Comparison of ENCODE assay signal across 14 cellular contexts in genomic region chr13:33168326-33168960, GRCh38.
DNase-seq lines count a peak whose midpoint lies in the region; ATAC-seq and TF ChIP-seq lines count a peak whose summit lies in the region.
"Had no signal": no experiment of that assay in that cellular context is flagged by ENCODE, and none has a peak within 500 bp of the region (broad histone marks: within the 10 kb centered on the region; RNA-seq: fewer than 3 reads in every experiment).

No MANE protein-coding gene starts in this region.

- peak overlapping the region; percentile 20 to 71 for H3K14ac ChIP-seq in mesenchymal stem cell (ENCODE audit: low read length in 2 of 2)

- no peak overlapping the region for H2BK120ac ChIP-seq in mesenchymal stem cell (ENCODE audit: low read depth, low read length)

- H3K79me1 ChIP-seq in mesenchymal stem cell (replicated peaks; ENCODE audit: low read length, poor library complexity, severe bottlenecking) = peaks cover 24% of the 10 kb centered on the region

- 61 to 75% methylated on average over 3 to 4 of the region's 5 CpGs for WGBS in esophagus squamous epithelium, 2 donors
- 90% methylated on average over 3 of the region's 5 CpGs for WGBS in mesenchymal stem cell
- 48 to 61% methylated on average over 5 of the region's 5 CpGs for WGBS in tibial nerve, 2 donors

- DNase-seq in SJSA1 (ENCODE audit: low read depth in 1 of 2, low spot score in 2 of 2) (no peak), esophagus squamous epithelium (lab: John Stamatoyannopoulos, UW) (no peak), mesenchymal stem cell (no peak), tibial nerve (ENCODE audit: low spot score in 2 of 2) (no peak), type B pancreatic cell (ENCODE audit: extremely low spot score, unreplicated experiment) (no peak)
- DNase-seq: activated CD8-positive, alpha-beta memory T cell treated with anti-CD3 and anti-CD28 coated beads, Interleukin-2, amount 50 U/mL, for 4 hours; C1 segment of cervical spinal cord; DMS153; hypothalamus; T-helper 17 cell; upper lobe of right lung had no signal

- ATAC-seq in GM21619 (IDR thresholded peaks at IDR 0.05; ENCODE audit: unreplicated experiment) (no peak), HG03520 (IDR thresholded peaks at IDR 0.05; ENCODE audit: unreplicated experiment) (no peak)
- ATAC-seq: T-helper 17 cell, upper lobe of right lung had no signal

- H3K4me1 ChIP-seq in SJSA1 (replicated peaks) = peaks cover 32% of the 10 kb centered on the region
- H3K4me1 ChIP-seq in esophagus squamous epithelium = peaks cover 0 to 26% (median 0%) of the 10 kb centered on the region in 3 donors
- H3K4me1 ChIP-seq in mesenchymal stem cell (ENCODE audit: control insufficient read depth, insufficient read depth, low read depth, low read length) = peaks cover 14% of the 10 kb centered on the region
- peaks cover 0 to 72% (median 34%) of the 10 kb centered on the region in 4 donors for H3K4me1 ChIP-seq in tibial nerve
- H3K4me1 ChIP-seq: upper lobe of right lung had no signal

- H2AK5ac ChIP-seq in mesenchymal stem cell (ENCODE audit: low read length, severe bottlenecking) = peak overlapping the region; percentile 31

- no peak overlapping the region for H2BK15ac ChIP-seq in mesenchymal stem cell (ENCODE audit: low read depth, poor library complexity, severe bottlenecking)

- H4K8ac ChIP-seq in mesenchymal stem cell (ENCODE audit: low read length) = peak overlapping the region; percentile 47

- H4K91ac ChIP-seq in mesenchymal stem cell (ENCODE audit: low read length) = no peak overlapping the region

- peak overlapping the region; percentile 68 to 75 for H3K18ac ChIP-seq in mesenchymal stem cell (ENCODE audit: low read depth in 1 of 2, low read length in 2 of 2)

- H3K4me3 ChIP-seq in SJSA1 = no peak overlapping the region
- H3K4me3 ChIP-seq in esophagus squamous epithelium = no peak overlapping the region
- no peak overlapping the region for H3K4me3 ChIP-seq in mesenchymal stem cell (ENCODE audit: insufficient read depth in 1 of 2, low read depth in 1 of 2, low read length in 2 of 2)
- H3K4me3 ChIP-seq in tibial nerve = no peak overlapping the region
- H3K4me3 ChIP-seq: upper lobe of right lung had no signal

- no peaks in the 10 kb centered on the region for H3K9me3 ChIP-seq in SJSA1 (replicated peaks)
- H3K9me3 ChIP-seq in esophagus squamous epithelium = no peaks in the 10 kb centered on the region
- H3K9me3 ChIP-seq in mesenchymal stem cell (ENCODE audit: control insufficient read depth, low read length) = peaks cover 7% of the 10 kb centered on the region
- no peaks in the 10 kb centered on the region for H3K9me3 ChIP-seq in tibial nerve
- H3K9me3 ChIP-seq: upper lobe of right lung had no signal

- H2BK12ac ChIP-seq in mesenchymal stem cell (ENCODE audit: low read length in 2 of 2) = peak overlapping the region in 1 of 2 experiments; percentile 59

- H3K36me3 ChIP-seq in SJSA1 (peaks cover 23% of the 10 kb centered on the region), esophagus squamous epithelium (peaks cover 0 to 22% (median 0%) of the 10 kb centered on the region in 3 donors), mesenchymal stem cell (ENCODE audit: control insufficient read depth in 1 of 2, insufficient read depth in 2 of 2, low read depth in 1 of 2, low read length in 2 of 2) (peaks cover 11 to 40% of the 10 kb centered on the region in 2 experiments), tibial nerve (peaks cover 0 to 25% (median 0%) of the 10 kb centered on the region in 3 donors)

- no peak for TF ChIP-seq POLR2A in esophagus squamous epithelium (IDR thresholded peaks at IDR 0.05)
- no peak for TF ChIP-seq POLR2A in tibial nerve (IDR thresholded peaks at IDR 0.05)

- no peaks in the 10 kb centered on the region for H3K9me3 Mint-ChIP-seq in type B pancreatic cell
- H3K9me3 Mint-ChIP-seq: activated naive CD4-positive, alpha-beta T cell treated with anti-CD3 and anti-CD28 coated beads, Interleukin-2, amount 50 U/mL, for 24 hours had no signal

- H3K27me3 Mint-ChIP-seq in type B pancreatic cell = no peaks in the 10 kb centered on the region

- H3K27me3 ChIP-seq in SJSA1 (replicated peaks) = no peaks in the 10 kb centered on the region
- H3K27me3 ChIP-seq in esophagus squamous epithelium = no peaks in the 10 kb centered on the region
- H3K27me3 ChIP-seq in mesenchymal stem cell (ENCODE audit: control insufficient read depth in 1 of 2, insufficient read depth in 1 of 2, low read length in 2 of 2) = no peaks in the 10 kb centered on the region
- H3K27me3 ChIP-seq in tibial nerve = no peaks in the 10 kb centered on the region
- H3K27me3 ChIP-seq: upper lobe of right lung had no signal

- peaks cover 7% of the 10 kb centered on the region for H3K36me3 Mint-ChIP-seq in type B pancreatic cell
- H3K36me3 Mint-ChIP-seq: activated naive CD4-positive, alpha-beta T cell treated with anti-CD3 and anti-CD28 coated beads, Interleukin-2, amount 50 U/mL, for 24 hours had no signal

- no peak overlapping the region for H3K23ac ChIP-seq in mesenchymal stem cell (ENCODE audit: low read length in 2 of 2)

- no peak overlapping the region for H3K4me3 Mint-ChIP-seq in type B pancreatic cell
- H3K4me3 Mint-ChIP-seq: activated naive CD4-positive, alpha-beta T cell treated with anti-CD3 and anti-CD28 coated beads, Interleukin-2, amount 50 U/mL, for 24 hours; T-helper 17 cell had no signal

- H3K4ac ChIP-seq in mesenchymal stem cell (ENCODE audit: low read depth in 1 of 2, low read length in 2 of 2) = peak overlapping the region; percentile 28 to 41

- no peak for TF ChIP-seq EP300 in tibial nerve (IDR thresholded peaks at IDR 0.05)

- H3K4me2 ChIP-seq in mesenchymal stem cell (ENCODE audit: low read length, poor library complexity, severe bottlenecking) = peak overlapping the region; percentile 33

- H3K27ac Mint-ChIP-seq in type B pancreatic cell = no peak overlapping the region
- H3K27ac Mint-ChIP-seq: activated naive CD4-positive, alpha-beta T cell treated with anti-CD3 and anti-CD28 coated beads, Interleukin-2, amount 50 U/mL, for 24 hours; T-helper 17 cell had no signal

- peak overlapping the region; percentile 6 for H3K9ac ChIP-seq in mesenchymal stem cell (ENCODE audit: low read length)

- H2AFZ ChIP-seq in mesenchymal stem cell (ENCODE audit: low read depth, low read length) = no peak overlapping the region

- intact Hi-C loops in esophagus squamous epithelium (cut with DNase I) = no loop called here

- no peak for TF ChIP-seq CTCF in esophagus squamous epithelium (IDR thresholded peaks at IDR 0.05)
- TF ChIP-seq CTCF in tibial nerve (IDR thresholded peaks at IDR 0.05) = no peak
- no peak for TF ChIP-seq CTCF in type B pancreatic cell (conservative IDR thresholded peaks at IDR 0.05)

- H3K27ac ChIP-seq in SJSA1 (peak overlapping the region; percentile 82), esophagus squamous epithelium (peak overlapping the region in 3 of 4 donors; percentile 41 to 67 (median 61)), mesenchymal stem cell (ENCODE audit: low read length, poor library complexity, severe bottlenecking) (peak overlapping the region; percentile 82), tibial nerve (peak overlapping the region; percentile 54 to 80 (median 70))
- H3K27ac ChIP-seq: upper lobe of right lung had no signal

- H3K4me1 Mint-ChIP-seq in type B pancreatic cell (ENCODE audit: unreplicated experiment) = no peaks in the 10 kb centered on the region
- H3K4me1 Mint-ChIP-seq: activated naive CD4-positive, alpha-beta T cell treated with anti-CD3 and anti-CD28 coated beads, Interleukin-2, amount 50 U/mL, for 24 hours; T-helper 17 cell had no signal

- H2BK5ac ChIP-seq in mesenchymal stem cell (ENCODE audit: low read depth, low read length, poor library complexity, severe bottlenecking) = no peak overlapping the region
